12 cellular contexts compared by ENCODE assay signal in genomic region chr9:77945798-77946197, GRCh38.
DNase-seq lines count a peak whose midpoint lies in the region; ATAC-seq and TF ChIP-seq lines count a peak whose summit lies in the region.
"Had no signal": no experiment of that assay in that cellular context is flagged by ENCODE, and none has a peak within 500 bp of the region (broad histone marks: within the 10 kb centered on the region; RNA-seq: fewer than 3 reads in every experiment).

No MANE protein-coding gene starts in this region.

- peaks cover 21% of the 10 kb centered on the region for H4K20me1 ChIP-seq in hepatocyte (ENCODE audit: insufficient read depth, poor library complexity, severe bottlenecking)

- peaks cover 87% of the 10 kb centered on the region for H3K79me2 ChIP-seq in hepatocyte

- H3K27me3 ChIP-seq in hepatocyte (no peaks in the 10 kb centered on the region), suprapubic skin (no peaks in the 10 kb centered on the region), SJCRH30 (no peaks in the 10 kb centered on the region)

- 78% methylated on average over 5 of the region's 5 CpGs for WGBS in hepatocyte (ENCODE audit: low lambda C conversion rate, missing lambda C conversion rate)
- 70% methylated on average over 5 of the region's 5 CpGs for WGBS in suprapubic skin

- H2AFZ ChIP-seq in hepatocyte = no peak overlapping the region

- TF ChIP-seq CTCF in hepatocyte (IDR thresholded peaks at IDR 0.05; ENCODE audit: poor library complexity) = no peak
- TF ChIP-seq CTCF in suprapubic skin (IDR thresholded peaks at IDR 0.05) = no peak

- H3K36me3 ChIP-seq in hepatocyte (replicated peaks; ENCODE audit: insufficient read depth, low read depth) (no peaks in the 10 kb centered on the region), suprapubic skin (no peaks in the 10 kb centered on the region), SJCRH30 (no peaks in the 10 kb centered on the region)

- DNase-seq in KBM-7 (peak; percentile 71), amniotic epithelial cell (ENCODE audit: low read depth) (peak; percentile 74), hepatocyte (ENCODE audit: low spot score) (no peak), suprapubic skin (ENCODE audit: low spot score in 2 of 2) (no peak), SJCRH30 (no peak), NCI-H2107 (lab: John Stamatoyannopoulos, UW) (no peak)
- DNase-seq: activated CD4-positive, alpha-beta memory T cell treated with anti-CD3 and anti-CD28 coated beads, Interleukin-2, amount 10 ng/mL, durations not matched to agents 7 days and 5 days; effector memory CD8-positive, alpha-beta T cell; stimulated activated CD8-positive, alpha-beta memory T cell treated with anti-CD3 and anti-CD28 coated beads, Interleukin-4, amount 100 ng/mL, for 48 hours had no signal

- H3K9me3 ChIP-seq in hepatocyte (ENCODE audit: low read depth) = no peaks in the 10 kb centered on the region
- no peaks in the 10 kb centered on the region for H3K9me3 ChIP-seq in suprapubic skin
- no peaks in the 10 kb centered on the region for H3K9me3 ChIP-seq in SJCRH30 (replicated peaks)

- H3K4me3 ChIP-seq in hepatocyte (no peak overlapping the region), suprapubic skin (no peak overlapping the region), SJCRH30 (no peak overlapping the region)

- TF ChIP-seq POLR2A in suprapubic skin (IDR thresholded peaks at IDR 0.05) = no peak

- no peak for TF ChIP-seq EP300 in suprapubic skin (IDR thresholded peaks at IDR 0.05)

- H3K27ac ChIP-seq in hepatocyte (no peak overlapping the region), suprapubic skin (peak overlapping the region; percentile 76), SJCRH30 (no peak overlapping the region)

- H3K4me2 ChIP-seq in hepatocyte = peak overlapping the region; percentile 56

- ATAC-seq in HG02610 (IDR thresholded peaks at IDR 0.05; ENCODE audit: unreplicated experiment) = no peak
- ATAC-seq in HG03442 (IDR thresholded peaks at IDR 0.05; ENCODE audit: unreplicated experiment) = no peak
- ATAC-seq: activated naive CD4-positive, alpha-beta T cell treated with anti-CD3 and anti-CD28 coated beads, Interleukin-2, amount 50 U/mL, for 72 hours; effector memory CD8-positive, alpha-beta T cell had no signal

- H3K4me1 ChIP-seq in hepatocyte (ENCODE audit: insufficient read depth) (peaks cover 39% of the 10 kb centered on the region), suprapubic skin (peaks cover 57% of the 10 kb centered on the region), SJCRH30 (no peaks in the 10 kb centered on the region)

- in situ Hi-C loops in KBM-7 (cut with MboI; ENCODE audit: low pct_unique_long_range_greater_than_20kb, low sequenced_read_pairs) = no loop called here

- no peaks in the 10 kb centered on the region for H3K9me2 ChIP-seq in hepatocyte (replicated peaks; ENCODE audit: insufficient read depth)

Comparison
In these comparisons a context has a peak if more than half of its experiments do, and no peak if none do; other contexts are left out.
1. DNase-seq: peak in KBM-7 (single experiment) and amniotic epithelial cell (single experiment); none in hepatocyte (single experiment), suprapubic skin (0 of 2), SJCRH30 (0 of 2) and NCI-H2107 (single experiment).